Comparison of ENCODE assay signal across 8 cellular contexts in the genomic region with DNA sequence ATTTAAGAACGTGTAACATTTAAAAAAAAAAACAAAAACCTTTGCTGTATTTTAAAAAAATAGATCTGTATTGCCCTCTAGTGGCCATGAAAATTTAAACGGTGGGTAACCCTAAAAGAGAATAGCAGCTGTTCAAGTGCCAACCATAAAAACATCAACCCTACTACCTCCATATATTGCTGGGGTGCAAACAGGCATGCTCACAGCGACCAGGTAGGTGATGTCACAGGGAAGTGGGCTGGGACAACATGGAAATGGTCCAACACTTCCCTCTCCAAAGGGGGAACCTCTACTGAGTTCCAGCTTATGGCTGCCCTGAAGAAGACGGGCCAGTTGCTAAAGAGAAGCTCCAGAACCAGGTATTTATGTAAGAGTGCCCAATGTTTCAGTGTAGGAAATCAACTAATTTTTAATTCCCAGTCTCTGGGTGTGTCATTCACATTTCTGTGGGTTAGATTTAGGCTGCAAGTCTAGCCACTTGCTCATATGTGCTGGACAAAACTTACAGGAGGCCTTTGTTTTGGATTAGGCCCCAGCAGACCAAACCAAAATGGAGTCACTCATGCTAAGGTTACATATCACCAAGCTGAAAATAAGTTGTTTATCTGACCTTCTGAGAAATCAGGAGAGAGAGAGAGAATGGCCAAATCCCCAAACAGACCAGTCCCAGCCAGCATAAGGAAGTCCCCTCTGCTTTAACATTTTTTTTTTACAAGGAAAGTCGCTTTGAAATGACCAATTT. TPM values are rescaled to one million over a fixed set of nuclear protein-coding genes. Genes with fewer than 3 reads are reported as not detected.
A peak's percentile ranks its signal among the peaks of the same experiment; 100 is the strongest.
DNase-seq lines count a peak whose midpoint lies in the region; ATAC-seq and TF ChIP-seq lines count a peak whose summit lies in the region.

No MANE protein-coding gene starts in this region.

- no peak overlapping the region for H3K9ac ChIP-seq in smooth muscle cell (ENCODE audit: low read depth)

- no peaks in the 10 kb centered on the region for H3K79me2 ChIP-seq in smooth muscle cell (ENCODE audit: low read depth)

- H3K4me3 ChIP-seq in HL-60 (replicated peaks; ENCODE audit: insufficient read depth, low read length) (no peak overlapping the region), fibroblast of villous mesenchyme (ENCODE audit: low read depth, low read length) (no peak overlapping the region), smooth muscle cell (no peak overlapping the region)

- H4K20me1 ChIP-seq in smooth muscle cell (ENCODE audit: low read depth): no peaks in the 10 kb centered on the region

- H3F3A ChIP-seq in smooth muscle cell (ENCODE audit: low read depth): peaks cover 5% of the 10 kb centered on the region

- no peak overlapping the region for H2AFZ ChIP-seq in smooth muscle cell (ENCODE audit: low read depth)

- WGBS in smooth muscle cell (ENCODE audit: low lambda C conversion rate): 34% methylated on average over 5 of the region's 5 CpGs

- ATAC-seq in GM18498 (IDR thresholded peaks at IDR 0.05; ENCODE audit: unreplicated experiment): no peak
- no peak for ATAC-seq in HG03520 (IDR thresholded peaks at IDR 0.05; ENCODE audit: unreplicated experiment)
- ATAC-seq in HG02759 (IDR thresholded peaks at IDR 0.05; ENCODE audit: unreplicated experiment): no peak

- H3K4me2 ChIP-seq in smooth muscle cell: no peak overlapping the region

- peak; percentile 68 for DNase-seq in DMS 273 (lab: John Stamatoyannopoulos, UW; ENCODE audit: unreplicated experiment)
- DNase-seq in HL-60 (ENCODE audit: low read depth in 1 of 2, low spot score in 1 of 2): peak in 1 of 2 experiments; percentile 34
- peak; percentile 44 for DNase-seq in RKO (ENCODE audit: low spot score)
- peak; percentile 37 for DNase-seq in fibroblast of villous mesenchyme (ENCODE audit: low read depth)
- no peak for DNase-seq in smooth muscle cell (lab: John Stamatoyannopoulos, UW; ENCODE audit: unreplicated experiment)

- peak; percentile 24 for TF ChIP-seq CTCF in HL-60 (IDR thresholded peaks at IDR 0.05; ENCODE audit: insufficient read depth, low read length)
- TF ChIP-seq CTCF in fibroblast of villous mesenchyme (IDR thresholded peaks at IDR 0.05; ENCODE audit: insufficient read depth, low read depth, low read length): peak; percentile 48
- peak; percentile 65 for TF ChIP-seq CTCF in smooth muscle cell (IDR thresholded peaks at IDR 0.05; ENCODE audit: borderline replicate concordance, insufficient read depth, poor library complexity, severe bottlenecking)

- no peaks in the 10 kb centered on the region for H3K36me3 ChIP-seq in smooth muscle cell (ENCODE audit: low read depth)

- no peaks in the 10 kb centered on the region for H3K4me1 ChIP-seq in smooth muscle cell (ENCODE audit: low read depth)

- H3K27ac ChIP-seq in HL-60 (replicated peaks): no peak overlapping the region
- H3K27ac ChIP-seq in smooth muscle cell (ENCODE audit: low read depth): no peak overlapping the region

- H3K27me3 ChIP-seq in HL-60 (ENCODE audit: insufficient read depth, poor library complexity, severe bottlenecking) (peaks cover 2% of the 10 kb centered on the region), smooth muscle cell (ENCODE audit: low read depth) (no peaks in the 10 kb centered on the region)

- H3K9me3 ChIP-seq in smooth muscle cell (replicated peaks; ENCODE audit: low read depth): no peaks in the 10 kb centered on the region

RNA-seq across cellular contexts. Expression of a gene that starts 54.5 kb away (rescaled TPM):
- total RNA-seq in fibroblast of villous mesenchyme: 9.0 and 13.4 TPM in 2 replicates
- total RNA-seq in smooth muscle cell: 7.8 and 8.4 TPM in 2 replicates
- polyA plus RNA-seq in smooth muscle cell: 4.9 and 5.8 TPM in 2 replicates
